ENCODE assay signal across 8 cellular contexts in genomic region chr19:55675661-55676354, GRCh38. TPM values are rescaled to one million over a fixed set of nuclear protein-coding genes. Genes with fewer than 3 reads are reported as not detected.
DNase-seq lines count a peak whose midpoint lies in the region; ATAC-seq and TF ChIP-seq lines count a peak whose summit lies in the region.

No MANE protein-coding gene starts in this region.

- H3K4me1 Mint-ChIP-seq in GM23338 (peaks cover 35% of the 10 kb centered on the region), T-cell (peaks cover 65 to 77% (median 72%) of the 10 kb centered on the region in 3 donors)

- peaks cover 32% of the 10 kb centered on the region for H3K4me1 ChIP-seq in GM23338 (ENCODE audit: insufficient read depth)

- peaks cover 30% of the 10 kb centered on the region for H3F3A ChIP-seq in GM23338 (replicated peaks; ENCODE audit: low read depth)

- H3K27me3 Mint-ChIP-seq in GM23338 (ENCODE audit: insufficient read depth, low read depth, poor library complexity) (peaks cover 28% of the 10 kb centered on the region), T-cell (no peaks in the 10 kb centered on the region)

- no peaks in the 10 kb centered on the region for H3K27me3 ChIP-seq in GM23338 (ENCODE audit: insufficient read depth)

- H3K4me3 Mint-ChIP-seq in GM23338 (peak overlapping the region; percentile 96), T-cell (peak overlapping the region; percentile 95 to 98 (median 96))

- peak overlapping the region; percentile 39; the same call in 1 of the 2 replicates for H3K27ac ChIP-seq in GM23338 (ENCODE audit: low read depth)

- H3K9me3 Mint-ChIP-seq in GM23338 (peaks cover 4% of the 10 kb centered on the region; the same call in 2 of the 3 replicates), T-cell (no peaks in the 10 kb centered on the region)

- ATAC-seq in GM23338: no peak
- no peak for ATAC-seq in T-cell (replicated peaks in 1 of 4)
- ATAC-seq in sciatic nerve: no peak
- ATAC-seq in GM21737 (IDR thresholded peaks at IDR 0.05; ENCODE audit: unreplicated experiment): no peak

- H3K27ac Mint-ChIP-seq in GM23338 (peak overlapping the region; percentile 93), T-cell (peak overlapping the region; percentile 95)

- CTCF ChIA-PET in T-cell (lab: Charles Lee): no interaction called here

- peaks cover 41% of the 10 kb centered on the region for H4K20me1 ChIP-seq in GM23338 (replicated peaks; ENCODE audit: insufficient read depth)

- peaks cover 8% of the 10 kb centered on the region; the same call in 1 of the 2 replicates for H3K36me3 ChIP-seq in GM23338 (ENCODE audit: insufficient read depth)

- H3K79me2 ChIP-seq in GM23338 (replicated peaks; ENCODE audit: insufficient read depth): peaks cover 56% of the 10 kb centered on the region

- TF ChIP-seq CTCF in GM23338 (conservative IDR thresholded peaks at IDR 0.05; ENCODE audit: low read depth in 2 of 2): no peak
- TF ChIP-seq CTCF in fibroblast of villous mesenchyme (IDR thresholded peaks at IDR 0.05; ENCODE audit: insufficient read depth, low read depth, low read length): no peak

- POLR2A ChIA-PET in T-cell (lab: Charles Lee): interaction anchor here in 1 of 2 donors (0.5 kb wide), 1 partner anchor 52 kb away, joined by 9 read pairs; the partner anchor contains the start of gene ZNF784

- no peaks in the 10 kb centered on the region for H3K9me2 ChIP-seq in GM23338 (ENCODE audit: insufficient read depth)

- H3K36me3 Mint-ChIP-seq in GM23338 (ENCODE audit: low read depth) (peaks cover 62% of the 10 kb centered on the region), T-cell (peaks cover 35% of the 10 kb centered on the region)

- DNase-seq in GM23338 (ENCODE audit: low spot score) (no peak), T-cell (no peak), fibroblast of villous mesenchyme (ENCODE audit: low read depth) (peak; percentile 13), skeletal muscle cell (ENCODE audit: low read depth) (no peak), sciatic nerve (ENCODE audit: low spot score) (no peak), NCI-H1417 treated with DMSO at 0.1 percent for 48 hours (lab: John Stamatoyannopoulos, UW) (no peak), DMS153 (lab: John Stamatoyannopoulos, UW) (no peak)

- peak overlapping the region; percentile 98 for H3K4me2 ChIP-seq in GM23338

- intact Hi-C loops in sciatic nerve (cut with DNase I): no loop called here

- no peak overlapping the region for H2AFZ ChIP-seq in GM23338

- H3K4me3 ChIP-seq in GM23338 (peak overlapping the region; percentile 96), fibroblast of villous mesenchyme (ENCODE audit: low read depth, low read length) (peak overlapping the region; percentile 69), skeletal muscle cell (ENCODE audit: low read depth, low read length) (peak overlapping the region; percentile 55)

TF ChIP-seq in GM23338, 12 proteins besides CTCF, POLR2A, EP300 and RAD21:
- TF ChIP-seq EZH2 (IDR thresholded peaks at IDR 0.05; ENCODE audit: low read depth, unreplicated experiment): no peak

RNA-seq across cellular contexts. Expression of gene EPN1, which starts 0.8 kb away (rescaled TPM):
- total RNA-seq in GM23338 (2014; rRNA removed; shearing (Covaris generic)): 208 and 223 TPM in 2 replicates
- 47.1 and 48.9 TPM in 2 replicates for polyA plus RNA-seq in GM23338 (2016; fragmentation: Nextera tagmentation; extraction: Ambion mirVana)
- total RNA-seq in T-cell (10 to 100 TPM; 32.6 to 75.2 (median 60.6) TPM), fibroblast of villous mesenchyme (17.7 and 31.2 TPM in 2 replicates), sciatic nerve (87.6 TPM)

RNA-seq across cellular contexts. Expression of gene U2AF2, which starts 21.0 kb away (rescaled TPM):
- total RNA-seq in GM23338 (2014; rRNA removed; shearing (Covaris generic)): 233 and 234 TPM in 2 replicates
- polyA plus RNA-seq in GM23338 (2016; fragmentation: Nextera tagmentation; extraction: Ambion mirVana): 73.1 and 75.2 TPM in 2 replicates
- 100 to 1,000 TPM; 254 to 310 (median 303) TPM for total RNA-seq in T-cell
- 99.9 and 111 TPM in 2 replicates for total RNA-seq in fibroblast of villous mesenchyme
- total RNA-seq in sciatic nerve: 127 TPM

RNA-seq across cellular contexts. Expression of gene CCDC106, which starts 27.8 kb away (rescaled TPM):
- 8.2 and 12.0 TPM in 2 replicates for total RNA-seq in GM23338 (2014; rRNA removed; shearing (Covaris generic))
- polyA plus RNA-seq in GM23338 (2016; fragmentation: Nextera tagmentation; extraction: Ambion mirVana): 17.6 and 19.9 TPM in 2 replicates
- total RNA-seq in T-cell (1 to 10 TPM; 1.7 to 4.7 (median 3.8) TPM), fibroblast of villous mesenchyme (7.8 and 9.0 TPM in 2 replicates), sciatic nerve (14.0 TPM)

RNA-seq across cellular contexts. Expression of gene ZNF581, which starts 32.4 kb away (rescaled TPM):
- 67.2 and 87.6 TPM in 2 replicates for total RNA-seq in GM23338 (2014; rRNA removed; shearing (Covaris generic))
- polyA plus RNA-seq in GM23338 (2016; fragmentation: Nextera tagmentation; extraction: Ambion mirVana): 48.5 and 50.7 TPM in 2 replicates
- total RNA-seq in T-cell (10 to 100 TPM; 26.4 to 38.7 (median 31.9) TPM), fibroblast of villous mesenchyme (11.0 and 13.0 TPM in 2 replicates), sciatic nerve (17.2 TPM)

RNA-seq across cellular contexts. Expression of gene ZNF580, which starts 35.0 kb away (rescaled TPM):
- 10.9 and 18.7 TPM in 2 replicates for total RNA-seq in GM23338 (2014; rRNA removed; shearing (Covaris generic))
- polyA plus RNA-seq in GM23338 (2016; fragmentation: Nextera tagmentation; extraction: Ambion mirVana): 23.6 and 23.9 TPM in 2 replicates
- 100 to 1,000 TPM in 2 of 5 donors, 10 to 100 TPM in 3; 44.6 to 116 (median 94.2) TPM for total RNA-seq in T-cell
- 5.5 and 5.6 TPM in 2 replicates for total RNA-seq in fibroblast of villous mesenchyme
- 42.2 TPM for total RNA-seq in sciatic nerve
